ENCODE assay signal across 8 cellular contexts in genomic region chrX:103687696-103688191, GRCh38. TPM values are rescaled to one million over a fixed set of nuclear protein-coding genes. Genes with fewer than 3 reads are reported as not detected.
DNase-seq lines count a peak whose midpoint lies in the region; ATAC-seq and TF ChIP-seq lines count a peak whose summit lies in the region.

No MANE protein-coding gene starts in this region.

- H4K8ac ChIP-seq in mesenchymal stem cell (ENCODE audit: low read length) = peak overlapping the region; percentile 80

- H3K36me3 Mint-ChIP-seq in activated CD8-positive, alpha-beta T cell treated with anti-CD3 and anti-CD28 coated beads for 36 hours (ENCODE audit: low read depth) = peaks cover 18% of the 10 kb centered on the region

- no peaks in the 10 kb centered on the region for H3K9me3 ChIP-seq in endocrine pancreas (ENCODE audit: control insufficient read depth, low read length)
- no peaks in the 10 kb centered on the region for H3K9me3 ChIP-seq in mesenchymal stem cell (ENCODE audit: control insufficient read depth, low read length)

- H3K4me1 ChIP-seq in endocrine pancreas (ENCODE audit: control insufficient read depth, insufficient read depth, low read length) (peaks cover 21% of the 10 kb centered on the region), mesenchymal stem cell (ENCODE audit: control insufficient read depth, insufficient read depth, low read depth, low read length) (no peaks in the 10 kb centered on the region)

- POLR2A ChIA-PET in HEK293T (lab: Yijun Ruan, JAX) = interaction anchor here (0.7 to 3.1 kb wide), 6 partner anchors 38 to 149 kb away, joined by 3 to 39 read pairs (median 4); partner anchors contain the start of gene TCEAL1
- POLR2A ChIA-PET in activated CD8-positive, alpha-beta T cell treated with anti-CD3 and anti-CD28 coated beads for 36 hours (lab: Charles Lee) = interaction anchor here (1.0 kb wide), 1 partner anchor 21 kb away, joined by 3 read pairs; no protein-coding TSS in a partner anchor

- H3K9me3 Mint-ChIP-seq in activated CD8-positive, alpha-beta T cell treated with anti-CD3 and anti-CD28 coated beads for 36 hours = no peaks in the 10 kb centered on the region

- H2BK5ac ChIP-seq in mesenchymal stem cell (ENCODE audit: low read depth, low read length, poor library complexity, severe bottlenecking) = peak overlapping the region; percentile 66

- 0% methylated on average over 16 of the region's 16 CpGs for WGBS in mesenchymal stem cell

- no peak overlapping the region for H2AK5ac ChIP-seq in mesenchymal stem cell (ENCODE audit: low read length, severe bottlenecking)

- H3K27me3 ChIP-seq in endocrine pancreas (ENCODE audit: control insufficient read depth, insufficient read depth, low read length) = no peaks in the 10 kb centered on the region
- no peaks in the 10 kb centered on the region for H3K27me3 ChIP-seq in mesenchymal stem cell (ENCODE audit: control insufficient read depth in 1 of 2, insufficient read depth in 1 of 2, low read length in 2 of 2)

- H3K14ac ChIP-seq in mesenchymal stem cell (ENCODE audit: low read length in 2 of 2) = no peak overlapping the region

- intact Hi-C loops in activated CD8-positive, alpha-beta T cell treated with anti-CD3 and anti-CD28 coated beads for 36 hours (cut with micrococcal nuclease) = loop anchor here (5.0 to 10.0 kb wide), 3 partner anchors 53 to 153 kb away; no protein-coding TSS in a partner anchor

- CTCF ChIA-PET in HEK293T (lab: Yijun Ruan, JAX) = interaction anchor here (1.0 kb wide), 1 partner anchor 137 kb away, joined by 3 read pairs; no protein-coding TSS in a partner anchor
- CTCF ChIA-PET in activated CD8-positive, alpha-beta T cell treated with anti-CD3 and anti-CD28 coated beads for 36 hours (lab: Charles Lee) = interaction anchor here (0.8 kb wide), 1 partner anchor 117 kb away, joined by 3 read pairs; no protein-coding TSS in a partner anchor

- peak; percentile 82 for DNase-seq in Ammon's horn (ENCODE audit: low spot score)
- peak; percentile 68 for DNase-seq in HEK293T (ENCODE audit: extremely low spot score)
- peak; percentile 74 to 86 for DNase-seq in NCI-H526 (lab: John Stamatoyannopoulos, UW)
- DNase-seq in activated CD8-positive, alpha-beta T cell treated with anti-CD3 and anti-CD28 coated beads for 36 hours = peak; percentile 58
- peak; percentile 85 for DNase-seq in mesenchymal stem cell
- peak; percentile 2 for DNase-seq in stimulated activated CD8-positive, alpha-beta memory T cell treated with anti-CD3 and anti-CD28 coated beads, Interleukin-12 subunit alpha, Interleukin-12 subunit beta, amount 100 ng/mL, for 24 hours (ENCODE audit: extremely low read depth)

- no peak overlapping the region for H3K4me3 Mint-ChIP-seq in activated CD8-positive, alpha-beta T cell treated with anti-CD3 and anti-CD28 coated beads for 36 hours

- peak overlapping the region; percentile 49 for H2BK120ac ChIP-seq in mesenchymal stem cell (ENCODE audit: low read depth, low read length)

- no peak overlapping the region for H2BK15ac ChIP-seq in mesenchymal stem cell (ENCODE audit: low read depth, poor library complexity, severe bottlenecking)

- H3K23ac ChIP-seq in mesenchymal stem cell (ENCODE audit: low read length in 2 of 2) = no peak overlapping the region

- peak overlapping the region; percentile 54 for H3K4me2 ChIP-seq in mesenchymal stem cell (ENCODE audit: low read length, poor library complexity, severe bottlenecking)

- peak; percentile 33 for TF ChIP-seq CTCF in activated CD8-positive, alpha-beta T cell treated with anti-CD3 and anti-CD28 coated beads for 36 hours (IDR thresholded peaks at IDR 0.05)

- H3K27ac ChIP-seq in mesenchymal stem cell (ENCODE audit: low read length, poor library complexity, severe bottlenecking) = peak overlapping the region; percentile 99

- peaks cover 14% of the 10 kb centered on the region for H3K4me1 Mint-ChIP-seq in activated CD8-positive, alpha-beta T cell treated with anti-CD3 and anti-CD28 coated beads for 36 hours (ENCODE audit: low read depth)

- H3K79me1 ChIP-seq in mesenchymal stem cell (replicated peaks; ENCODE audit: low read length, poor library complexity, severe bottlenecking) = no peaks in the 10 kb centered on the region

- peak overlapping the region; percentile 83 for H4K91ac ChIP-seq in mesenchymal stem cell (ENCODE audit: low read length)

- H3K27ac Mint-ChIP-seq in activated CD8-positive, alpha-beta T cell treated with anti-CD3 and anti-CD28 coated beads for 36 hours = no peak overlapping the region

- H3K4me3 ChIP-seq in endocrine pancreas (ENCODE audit: control insufficient read depth, insufficient read depth, low read length) (peak overlapping the region; percentile 90), mesenchymal stem cell (ENCODE audit: insufficient read depth in 1 of 2, low read depth in 1 of 2, low read length in 2 of 2) (peak overlapping the region; percentile 66 to 83)

- no peaks in the 10 kb centered on the region for H3K27me3 Mint-ChIP-seq in activated CD8-positive, alpha-beta T cell treated with anti-CD3 and anti-CD28 coated beads for 36 hours

- peaks cover 5% of the 10 kb centered on the region for H3K36me3 ChIP-seq in endocrine pancreas (ENCODE audit: control insufficient read depth, insufficient read depth, low read length)
- peaks cover 0 to 22% of the 10 kb centered on the region in 2 experiments for H3K36me3 ChIP-seq in mesenchymal stem cell (ENCODE audit: control insufficient read depth in 1 of 2, insufficient read depth in 2 of 2, low read depth in 1 of 2, low read length in 2 of 2)

- peak overlapping the region; percentile 80 to 89 for H3K18ac ChIP-seq in mesenchymal stem cell (ENCODE audit: low read depth in 1 of 2, low read length in 2 of 2)

- peak overlapping the region in 1 of 2 experiments; percentile 95 for H3K4ac ChIP-seq in mesenchymal stem cell (ENCODE audit: low read depth in 1 of 2, low read length in 2 of 2)

- H2AFZ ChIP-seq in mesenchymal stem cell (ENCODE audit: low read depth, low read length) = no peak overlapping the region

- H3K9ac ChIP-seq in endocrine pancreas (ENCODE audit: control insufficient read depth, insufficient read depth, low read length) = peak overlapping the region; percentile 42
- H3K9ac ChIP-seq in mesenchymal stem cell (ENCODE audit: low read length) = peak overlapping the region; percentile 98

- H2BK12ac ChIP-seq in mesenchymal stem cell (ENCODE audit: low read length in 2 of 2) = no peak overlapping the region

- no peak for ATAC-seq in activated CD8-positive, alpha-beta T cell treated with anti-CD3 and anti-CD28 coated beads for 36 hours
- no peak for ATAC-seq in GM21786 (IDR thresholded peaks at IDR 0.05; ENCODE audit: unreplicated experiment)

TF ChIP-seq in HEK293T, 16 proteins besides CTCF, POLR2A, EP300 and RAD21:
- TF ChIP-seq ARNT (IDR thresholded peaks at IDR 0.05) (peak; percentile 46; the same call in 1 of the 2 replicates), BHLHE40 (IDR thresholded peaks at IDR 0.05; ENCODE audit: borderline replicate concordance) (no peak), FOXM1 (IDR thresholded peaks at IDR 0.05; ENCODE audit: borderline replicate concordance) (peak; percentile 17; the same call in 1 of the 2 replicates), L3MBTL2 (conservative IDR thresholded peaks at IDR 0.05) (peak; percentile 38)

RNA-seq across cellular contexts. Expression of gene MORF4L2, which starts 1.2 kb away (rescaled TPM):
- 100 to 1,000 TPM; 234 to 239 TPM for total RNA-seq in activated CD8-positive, alpha-beta T cell treated with anti-CD3 and anti-CD28 coated beads for 36 hours
- 395 TPM for polyA plus RNA-seq in mesenchymal stem cell (2013, experiment 1 of 2)
- 407 TPM for polyA plus RNA-seq in mesenchymal stem cell (2013, experiment 2 of 2)

RNA-seq across cellular contexts. Expression of gene TMEM31, which starts 23.0 kb away (rescaled TPM):
- 1 to 10 TPM in 1 of 2 experiments, under 1 TPM in 1; 0.52 to 1.1 TPM for total RNA-seq in activated CD8-positive, alpha-beta T cell treated with anti-CD3 and anti-CD28 coated beads for 36 hours
- polyA plus RNA-seq in mesenchymal stem cell (2013, experiment 1 of 2) = 0.07 TPM
- not detected for polyA plus RNA-seq in mesenchymal stem cell (2013, experiment 2 of 2)

RNA-seq across cellular contexts. Expression of gene TCEAL1, which starts 59.0 kb away (rescaled TPM):
- 1 to 10 TPM; 6.5 to 7.7 TPM for total RNA-seq in activated CD8-positive, alpha-beta T cell treated with anti-CD3 and anti-CD28 coated beads for 36 hours
- polyA plus RNA-seq in mesenchymal stem cell (2013, experiment 1 of 2) = 32.0 TPM
- polyA plus RNA-seq in mesenchymal stem cell (2013, experiment 2 of 2) = 31.1 TPM

Comparison
In these comparisons a context has a peak if more than half of its experiments do, and no peak if none do; other contexts are left out.
1. DNase-seq: peak in every context shown above with its lines; median percentile 85 in mesenchymal stem cell; 82 in Ammon's horn; 80 in NCI-H526; 68 in HEK293T; 58 in activated CD8-positive, alpha-beta T cell treated with anti-CD3 and anti-CD28 coated beads for 36 hours; 2 in stimulated activated CD8-positive, alpha-beta memory T cell treated with anti-CD3 and anti-CD28 coated beads, Interleukin-12 subunit alpha, Interleukin-12 subunit beta, amount 100 ng/mL, for 24 hours.